In the genomic region with DNA sequence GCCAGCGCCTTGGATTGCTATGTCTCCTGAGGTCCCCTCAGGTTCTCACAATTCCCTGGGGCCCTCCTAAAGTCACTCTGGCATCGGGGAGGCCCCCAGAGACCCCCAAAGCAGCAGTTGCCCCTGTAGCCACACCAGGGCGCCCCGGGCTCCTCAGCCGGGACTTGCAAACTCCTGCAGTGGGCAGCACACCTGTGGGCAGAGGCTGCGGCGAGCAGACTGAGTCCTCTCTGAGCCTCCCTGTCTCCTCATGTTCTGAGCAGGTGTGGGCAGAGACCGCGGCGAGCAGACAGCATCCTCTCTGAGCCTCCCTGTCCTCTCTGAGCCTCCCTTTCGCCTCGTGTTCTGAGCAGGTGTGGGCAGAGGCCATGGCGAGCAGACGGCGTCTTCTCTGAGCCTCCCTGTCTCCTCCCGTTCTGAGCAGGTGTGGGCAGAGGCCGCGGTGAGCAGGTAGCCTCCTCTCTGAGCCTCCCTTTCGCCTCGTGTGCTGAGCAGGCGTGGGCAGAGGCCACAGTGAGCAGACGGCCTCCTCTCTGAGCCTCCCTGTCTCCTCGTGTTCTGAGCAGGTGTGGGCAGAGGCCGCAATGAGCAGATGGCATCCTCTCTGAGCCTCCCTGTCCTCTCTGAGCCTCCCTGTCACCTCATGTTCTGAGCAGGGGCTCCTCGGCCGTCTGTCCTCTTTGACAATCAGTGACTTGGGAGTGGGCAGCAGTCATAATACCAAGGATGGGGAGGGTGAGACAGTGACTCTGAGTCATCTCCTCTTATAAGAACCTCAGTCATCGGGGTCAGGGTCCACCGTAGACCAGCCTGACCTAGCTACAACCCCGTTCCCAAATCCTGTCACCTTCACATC, we compare ENCODE assay signal across 25 cellular contexts.
"Had no signal": no experiment of that assay in that cellular context is flagged by ENCODE, and none has a peak within 500 bp of the region (broad histone marks: within the 10 kb centered on the region; RNA-seq: fewer than 3 reads in every experiment).

No MANE protein-coding gene starts in this region.

- H3K27ac Mint-ChIP-seq: activated CD4-positive, alpha-beta memory T cell treated with anti-CD3 and anti-CD28 coated beads for 36 hours; activated CD4-positive, alpha-beta T cell treated with anti-CD3 and anti-CD28 coated beads for 36 hours; activated CD4-positive, alpha-beta T cell treated with anti-CD3 and anti-CD28 coated beads, Interleukin-2, amount 10 ng/mL, durations not matched to agents 24 days and 14 days; activated CD8-positive, alpha-beta T cell treated with anti-CD3 and anti-CD28 coated beads, Interleukin-2, amount 10 ng/mL, durations not matched to agents 7 days and 5 days; activated naive CD4-positive, alpha-beta T cell treated with anti-CD3 and anti-CD28 coated beads, Interleukin-2, amount 50 U/mL, for 24 hours; activated naive CD8-positive, alpha-beta T cell treated with anti-CD3 and anti-CD28 coated beads for 36 hours; activated naive CD8-positive, alpha-beta T cell treated with anti-CD3 and anti-CD28 coated beads, Interleukin-2, amount 50 U/mL, for 24 hours; activated T-helper 17 cell treated with anti-CD3 and anti-CD28 coated beads, Interleukin-2, amount 50 U/mL, for 72 hours; dendritic cell treated with granulocyte-macrophage colony-stimulating factor and Interleukin-4, amounts not matched to agents 40 ng/mL and 50 ng/mL, for 4 days; endodermal cell had no signal

- H3K27me3 Mint-ChIP-seq: activated CD4-positive, alpha-beta memory T cell treated with anti-CD3 and anti-CD28 coated beads for 36 hours; activated CD4-positive, alpha-beta T cell treated with anti-CD3 and anti-CD28 coated beads for 36 hours; activated CD4-positive, alpha-beta T cell treated with anti-CD3 and anti-CD28 coated beads, Interleukin-2, amount 10 ng/mL, durations not matched to agents 24 days and 14 days; activated naive CD4-positive, alpha-beta T cell treated with anti-CD3 and anti-CD28 coated beads, Interleukin-2, amount 50 U/mL, for 24 hours; activated naive CD8-positive, alpha-beta T cell treated with anti-CD3 and anti-CD28 coated beads, Interleukin-2, amount 50 U/mL, for 24 hours; activated T-helper 17 cell treated with anti-CD3 and anti-CD28 coated beads, Interleukin-2, amount 50 U/mL, for 72 hours; dendritic cell treated with granulocyte-macrophage colony-stimulating factor and Interleukin-4, amounts not matched to agents 40 ng/mL and 50 ng/mL, for 4 days had no signal

- H3K4me1 ChIP-seq: adrenal gland, body of pancreas had no signal

- H3K4me3 Mint-ChIP-seq: activated CD4-positive, alpha-beta memory T cell treated with anti-CD3 and anti-CD28 coated beads for 36 hours; activated CD4-positive, alpha-beta T cell treated with anti-CD3 and anti-CD28 coated beads for 36 hours; activated CD4-positive, alpha-beta T cell treated with anti-CD3 and anti-CD28 coated beads, Interleukin-2, amount 10 ng/mL, durations not matched to agents 24 days and 14 days; activated CD8-positive, alpha-beta T cell treated with anti-CD3 and anti-CD28 coated beads, Interleukin-2, amount 10 ng/mL, durations not matched to agents 7 days and 5 days; activated naive CD4-positive, alpha-beta T cell treated with anti-CD3 and anti-CD28 coated beads, Interleukin-2, amount 50 U/mL, for 24 hours; activated naive CD8-positive, alpha-beta T cell treated with anti-CD3 and anti-CD28 coated beads for 36 hours; activated naive CD8-positive, alpha-beta T cell treated with anti-CD3 and anti-CD28 coated beads, Interleukin-2, amount 50 U/mL, for 24 hours; activated T-cell treated with anti-CD3 and anti-CD28 coated beads, Interleukin-2, amount 50 U/mL, for 4 hours; activated T-helper 17 cell treated with anti-CD3 and anti-CD28 coated beads, Interleukin-2, amount 50 U/mL, for 72 hours; dendritic cell treated with granulocyte-macrophage colony-stimulating factor and Interleukin-4, amounts not matched to agents 40 ng/mL and 50 ng/mL, for 4 days; endodermal cell had no signal

- H3K4me1 Mint-ChIP-seq: activated CD4-positive, alpha-beta T cell treated with anti-CD3 and anti-CD28 coated beads for 36 hours; activated CD4-positive, alpha-beta T cell treated with anti-CD3 and anti-CD28 coated beads, Interleukin-2, amount 10 ng/mL, durations not matched to agents 24 days and 14 days; activated naive CD4-positive, alpha-beta T cell treated with anti-CD3 and anti-CD28 coated beads, Interleukin-2, amount 50 U/mL, for 24 hours; activated naive CD8-positive, alpha-beta T cell treated with anti-CD3 and anti-CD28 coated beads for 36 hours; activated naive CD8-positive, alpha-beta T cell treated with anti-CD3 and anti-CD28 coated beads, Interleukin-2, amount 50 U/mL, for 24 hours; activated T-helper 17 cell treated with anti-CD3 and anti-CD28 coated beads, Interleukin-2, amount 50 U/mL, for 72 hours; endodermal cell had no signal

- H3K36me3 ChIP-seq: adrenal gland had no signal

- H3K27ac ChIP-seq: adrenal gland, body of pancreas, coronary artery, dorsolateral prefrontal cortex had no signal

- H3K27me3 ChIP-seq: adrenal gland, body of pancreas had no signal

- H3K9me3 Mint-ChIP-seq: activated CD4-positive, alpha-beta memory T cell treated with anti-CD3 and anti-CD28 coated beads for 36 hours; activated naive CD4-positive, alpha-beta T cell treated with anti-CD3 and anti-CD28 coated beads, Interleukin-2, amount 50 U/mL, for 24 hours; activated naive CD8-positive, alpha-beta T cell treated with anti-CD3 and anti-CD28 coated beads for 36 hours; activated T-cell treated with anti-CD3 and anti-CD28 coated beads, Interleukin-2, amount 50 U/mL, for 4 hours; activated T-helper 17 cell treated with anti-CD3 and anti-CD28 coated beads, Interleukin-2, amount 50 U/mL, for 72 hours; dendritic cell treated with granulocyte-macrophage colony-stimulating factor and Interleukin-4, amounts not matched to agents 40 ng/mL and 50 ng/mL, for 4 days; endodermal cell had no signal

- H3K9me3 ChIP-seq: adrenal gland, body of pancreas had no signal

- H3K36me3 Mint-ChIP-seq: activated CD4-positive, alpha-beta memory T cell treated with anti-CD3 and anti-CD28 coated beads for 36 hours; activated naive CD4-positive, alpha-beta T cell treated with anti-CD3 and anti-CD28 coated beads, Interleukin-2, amount 50 U/mL, for 24 hours; activated naive CD8-positive, alpha-beta T cell treated with anti-CD3 and anti-CD28 coated beads for 36 hours had no signal

- DNase-seq: activated CD4-positive, alpha-beta memory T cell treated with anti-CD3 and anti-CD28 coated beads for 36 hours; activated CD4-positive, alpha-beta T cell treated with anti-CD3 and anti-CD28 coated beads for 36 hours; activated CD4-positive, alpha-beta T cell treated with anti-CD3 and anti-CD28 coated beads, Interleukin-2, amount 10 ng/mL, durations not matched to agents 24 days and 14 days; activated CD4-positive, CD25-positive, alpha-beta regulatory T cell; activated CD4-positive, CD25-positive, alpha-beta regulatory T cell treated with anti-CD3 and anti-CD28 coated beads, Interleukin-2, amount 50 U/mL, for 72 hours; activated CD8-positive, alpha-beta T cell treated with anti-CD3 and anti-CD28 coated beads, Interleukin-2, amount 10 ng/mL, durations not matched to agents 7 days and 5 days; activated effector memory CD4-positive, alpha-beta T cell treated with Interleukin-2 at 50 U/mL for 16 hours; activated gamma-delta T cell treated with Interleukin-2 at 50 U/mL for 16 hours; activated naive CD4-positive, alpha-beta T cell treated with Interleukin-2 at 50 U/mL for 16 hours; activated naive CD8-positive, alpha-beta T cell treated with anti-CD3 and anti-CD28 coated beads for 36 hours; activated naive CD8-positive, alpha-beta T cell treated with anti-CD3 and anti-CD28 coated beads, Interleukin-2, amount 50 U/mL, for 24 hours; activated T-cell treated with anti-CD3 and anti-CD28 coated beads, Interleukin-2, amount 50 U/mL, for 4 hours; adrenal gland; amygdala; body of pancreas; central memory CD4-positive, alpha-beta T cell; dorsolateral prefrontal cortex; effector memory CD4-positive, alpha-beta T cell; endodermal cell; foreskin fibroblast; T-helper 2 cell had no signal

- H3K4me3 ChIP-seq: adrenal gland, body of pancreas, coronary artery, dorsolateral prefrontal cortex had no signal
